16 cellular contexts compared by ENCODE assay signal in the genomic region with DNA sequence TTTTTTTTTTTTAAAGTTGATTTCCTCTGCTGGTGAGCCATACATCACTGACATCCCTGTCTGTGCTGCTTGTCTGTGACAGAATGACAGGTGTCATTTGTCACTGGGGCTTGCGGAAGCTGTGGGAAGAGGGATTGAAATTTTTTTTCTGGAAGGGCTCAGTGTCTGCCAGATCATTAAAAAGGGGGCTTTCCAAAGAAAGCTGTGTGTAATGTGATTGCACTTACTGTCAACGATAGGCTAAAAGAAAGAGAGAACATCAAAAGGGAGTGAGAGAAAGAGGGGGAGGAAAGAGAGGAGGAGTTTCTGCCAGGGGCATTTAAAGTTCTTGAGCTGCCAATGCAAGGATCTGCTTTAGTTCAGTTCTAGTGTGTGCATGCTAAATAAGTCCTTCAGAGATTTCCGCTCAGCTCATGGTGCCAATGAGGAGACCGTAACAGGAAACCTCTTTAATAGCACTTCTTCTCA.
A peak's percentile ranks its signal among the peaks of the same experiment; 100 is the strongest.
DNase-seq lines count a peak whose midpoint lies in the region; ATAC-seq and TF ChIP-seq lines count a peak whose summit lies in the region.
"Had no signal": no experiment of that assay in that cellular context is flagged by ENCODE, and none has a peak within 500 bp of the region (broad histone marks: within the 10 kb centered on the region; RNA-seq: fewer than 3 reads in every experiment).

No MANE protein-coding gene starts in this region.

- H3K9me3 ChIP-seq in right cardiac atrium (ENCODE audit: control insufficient read depth, low read length): no peaks in the 10 kb centered on the region
- H3K9me3 ChIP-seq: gastroesophageal sphincter, pancreas had no signal

- no peaks in the 10 kb centered on the region for H3K9me3 Mint-ChIP-seq in endothelial cell (ENCODE audit: unreplicated experiment)
- H3K9me3 Mint-ChIP-seq: central memory CD8-positive, alpha-beta T cell; immature natural killer cell had no signal

- no peak overlapping the region for H3K4me3 ChIP-seq in right cardiac atrium (ENCODE audit: low read length)
- H3K4me3 ChIP-seq: gastroesophageal sphincter, pancreas had no signal

- TF ChIP-seq CTCF in endothelial cell (IDR thresholded peaks at IDR 0.05; ENCODE audit: unreplicated experiment): no peak

- H3K27ac ChIP-seq in right cardiac atrium (ENCODE audit: low read length): peak overlapping the region; percentile 52
- H3K27ac ChIP-seq: gastroesophageal sphincter, pancreas had no signal

- no peaks in the 10 kb centered on the region for H3K36me3 Mint-ChIP-seq in endothelial cell (ENCODE audit: low read depth, unreplicated experiment)
- H3K36me3 Mint-ChIP-seq: immature natural killer cell had no signal

- peak; percentile 14 to 21 for ATAC-seq in right cardiac atrium
- ATAC-seq: gastroesophageal sphincter had no signal

- peaks cover 5% of the 10 kb centered on the region for H3K4me1 ChIP-seq in right cardiac atrium (ENCODE audit: control insufficient read depth, insufficient read depth, low read length)
- H3K4me1 ChIP-seq: pancreas had no signal

- DNase-seq in right cardiac atrium (no peak), cardiac septum (ENCODE audit: low spot score) (no peak), NCI-H82 treated with DMSO at 0.1 percent for 48 hours (lab: John Stamatoyannopoulos, UW; ENCODE audit: unreplicated experiment) (peak; percentile 29), left kidney (ENCODE audit: low read depth, low spot score) (peak; percentile 62), nucleus accumbens (lab: John Stamatoyannopoulos, UW) (no peak), endothelial cell (ENCODE audit: low spot score) (no peak), NCI-H2227 treated with DMSO at 0.1 percent for 48 hours (lab: John Stamatoyannopoulos, UW) (no peak)
- no peak for DNase-seq in effector CD8-positive, alpha-beta T cell (lab: John Stamatoyannopoulos, UW)
- DNase-seq: DMS153, immature natural killer cell, mesendoderm, MV-4-11, pancreas, substantia nigra had no signal

- no peaks in the 10 kb centered on the region for H3K27me3 Mint-ChIP-seq in endothelial cell (ENCODE audit: unreplicated experiment)

- no peak overlapping the region for H3K27ac Mint-ChIP-seq in endothelial cell (ENCODE audit: unreplicated experiment)
- H3K27ac Mint-ChIP-seq: immature natural killer cell had no signal

- intact Hi-C loops in right cardiac atrium (cut with DNase I): loop anchor here in 1 of 4 donors (10.0 kb wide), 1 partner anchor 56 kb away; no protein-coding TSS in a partner anchor
- intact Hi-C loops in cardiac septum (cut with DNase I): no loop called here

- H3K4me3 Mint-ChIP-seq in endothelial cell (ENCODE audit: unreplicated experiment): no peak overlapping the region
- H3K4me3 Mint-ChIP-seq: central memory CD8-positive, alpha-beta T cell; immature natural killer cell had no signal

- H3K27me3 ChIP-seq in right cardiac atrium (ENCODE audit: control insufficient read depth, insufficient read depth): no peaks in the 10 kb centered on the region
- H3K27me3 ChIP-seq: gastroesophageal sphincter, pancreas had no signal

- WGBS in right cardiac atrium: 17% methylated on average over 4 of the region's 4 CpGs

- peaks cover 7% of the 10 kb centered on the region for H3K4me1 Mint-ChIP-seq in endothelial cell (ENCODE audit: unreplicated experiment)
- H3K4me1 Mint-ChIP-seq: central memory CD8-positive, alpha-beta T cell; immature natural killer cell had no signal

Comparison
In these comparisons a context has a peak if more than half of its experiments do, and no peak if none do; other contexts are left out.
1. DNase-seq: peak in NCI-H82 treated with DMSO at 0.1 percent for 48 hours (single experiment) and left kidney (single experiment); none in right cardiac atrium (0 of 3), cardiac septum (single experiment), nucleus accumbens (0 of 56), effector CD8-positive, alpha-beta T cell (single experiment), endothelial cell (single experiment) and NCI-H2227 treated with DMSO at 0.1 percent for 48 hours (single experiment).